Comparison of ENCODE assay signal across 8 cellular contexts in genomic region chr11:1264444-1264843, GRCh38. TPM values are rescaled to one million over a fixed set of nuclear protein-coding genes. Genes with fewer than 3 reads are reported as not detected.
A peak's percentile ranks its signal among the peaks of the same experiment; 100 is the strongest.
DNase-seq lines count a peak whose midpoint lies in the region; ATAC-seq and TF ChIP-seq lines count a peak whose summit lies in the region.
"Not testable (repeated sequence)": the region's sequence is repeated elsewhere in the genome, so short reads cannot be mapped to it uniquely, and the experiment has no call there.

No MANE protein-coding gene starts in this region.

- peak overlapping the region; percentile 31; the same call in 1 of the 2 replicates for H2AFZ ChIP-seq in OCI-LY7 (ENCODE audit: low read length)
- not testable (repeated sequence) for H2AFZ ChIP-seq in hepatocyte, parathyroid adenoma

- H3K9me3 ChIP-seq in OCI-LY7 (ENCODE audit: low read length); hepatocyte (ENCODE audit: low read depth); parathyroid adenoma (ENCODE audit: control insufficient read depth, low read length); upper lobe of right lung: not testable (repeated sequence)

- TF ChIP-seq CTCF in OCI-LY7 (conservative IDR thresholded peaks at IDR 0.05; ENCODE audit: low read length) (peak; percentile 60; the same call in 1 of the 2 replicates), hepatocyte (IDR thresholded peaks at IDR 0.05; ENCODE audit: poor library complexity) (peak; percentile 54), parathyroid adenoma (IDR thresholded peaks at IDR 0.05) (peak; percentile 31), upper lobe of right lung (IDR thresholded peaks at IDR 0.05) (peak; percentile 52)

- H3K4me1 ChIP-seq in OCI-LY7 (ENCODE audit: insufficient read depth, low read length, poor library complexity, severe bottlenecking) (peaks cover 11% of the 10 kb centered on the region), upper lobe of right lung (peaks cover 12% of the 10 kb centered on the region)
- not testable (repeated sequence) for H3K4me1 ChIP-seq in hepatocyte (ENCODE audit: insufficient read depth); parathyroid adenoma

- CTCF ChIA-PET in OCI-LY7 (lab: Charles Lee; ENCODE audit: unreplicated experiment): not testable (repeated sequence)

- not testable (repeated sequence) for H3K9me2 ChIP-seq in OCI-LY7 (ENCODE audit: insufficient read depth, low read length); hepatocyte (replicated peaks; ENCODE audit: insufficient read depth)

- H3K27me3 ChIP-seq in hepatocyte; parathyroid adenoma (ENCODE audit: control insufficient read depth, insufficient read depth, low read length); upper lobe of right lung: not testable (repeated sequence)

- peak; percentile 82 for DNase-seq in EH (ENCODE audit: low read depth)
- DNase-seq in Kasumi-1 (lab: John Stamatoyannopoulos, UW): peak; percentile 86 to 87
- peak; percentile 70 for DNase-seq in OCI-LY7 (ENCODE audit: low spot score)
- peak; percentile 15 to 18 for DNase-seq in activated CD4-positive, alpha-beta T cell treated with anti-CD3 and anti-CD28 coated beads, Interleukin-2, amount 50 U/mL, for 4 hours
- peak; percentile 60 for DNase-seq in cerebellar cortex (ENCODE audit: low spot score)
- peak; percentile 68 for DNase-seq in hepatocyte (ENCODE audit: low spot score)
- DNase-seq in upper lobe of right lung: not testable (repeated sequence)

- H3K9ac ChIP-seq in parathyroid adenoma: not testable (repeated sequence)

- ATAC-seq in upper lobe of right lung: peak; percentile 27

- H3K4me2 ChIP-seq in OCI-LY7 (ENCODE audit: low read length); hepatocyte; parathyroid adenoma (ENCODE audit: low read length): not testable (repeated sequence)

- H3K79me2 ChIP-seq in OCI-LY7 (ENCODE audit: insufficient read depth, low read depth, low read length); hepatocyte; parathyroid adenoma: not testable (repeated sequence)

- not testable (repeated sequence) for H3K36me3 ChIP-seq in OCI-LY7 (ENCODE audit: insufficient read depth, low read length); hepatocyte (replicated peaks; ENCODE audit: insufficient read depth, low read depth); parathyroid adenoma (ENCODE audit: control insufficient read depth, insufficient read depth, low read length); upper lobe of right lung

- not testable (repeated sequence) for H4K20me1 ChIP-seq in OCI-LY7 (ENCODE audit: insufficient read depth, low read length); hepatocyte (ENCODE audit: insufficient read depth, poor library complexity, severe bottlenecking)

- H3K27ac ChIP-seq in OCI-LY7 (ENCODE audit: low read depth, low read length, poor library complexity, severe bottlenecking); hepatocyte; parathyroid adenoma; upper lobe of right lung: not testable (repeated sequence)

- intact Hi-C loops in OCI-LY7 (cut with micrococcal nuclease; ENCODE audit: unreplicated experiment); upper lobe of right lung (cut with DNase I): not testable (repeated sequence)

- 42% methylated on average over 3 of the region's 3 CpGs for WGBS in hepatocyte (ENCODE audit: low lambda C conversion rate, missing lambda C conversion rate)

- BruUV-seq in OCI-LY7 (replicated peaks; lab: Mats Ljungman, UMichigan): not testable (repeated sequence)

- not testable (repeated sequence) for H3K4me3 ChIP-seq in OCI-LY7 (ENCODE audit: low read depth, low read length, poor library complexity, severe bottlenecking); hepatocyte; parathyroid adenoma (ENCODE audit: low read depth, low read length); upper lobe of right lung

- POLR2A ChIA-PET in OCI-LY7 (lab: Charles Lee): not testable (repeated sequence)

RNA-seq across cellular contexts. Expression of gene MUC5B, which starts 41.6 kb away (rescaled TPM):
- total RNA-seq in OCI-LY7 (2014; rRNA removed; shearing (Covaris generic)): under 0.01 TPM in 1 of 2 replicates, not detected in the other
- total RNA-seq in OCI-LY7 (2022): 0.02 TPM in 1 of 2 replicates, not detected in the other
- 0.07 and 0.08 TPM in 2 replicates for total RNA-seq in hepatocyte
- polyA plus RNA-seq in hepatocyte: 0.06 and 0.15 TPM in 2 replicates
- total RNA-seq in upper lobe of right lung: 1.2 TPM

RNA-seq across cellular contexts. Expression of gene TOLLIP, which starts 45.0 kb away (rescaled TPM):
- total RNA-seq in OCI-LY7 (2014; rRNA removed; shearing (Covaris generic)): 15.9 and 21.7 TPM in 2 replicates
- total RNA-seq in OCI-LY7 (2022) (37.1 and 37.5 TPM in 2 replicates), hepatocyte (33.3 and 40.9 TPM in 2 replicates), upper lobe of right lung (71.1 TPM)
- 80.9 and 84.0 TPM in 2 replicates for polyA plus RNA-seq in hepatocyte
